ENCODE assay signal across 9 cellular contexts in the genomic region with DNA sequence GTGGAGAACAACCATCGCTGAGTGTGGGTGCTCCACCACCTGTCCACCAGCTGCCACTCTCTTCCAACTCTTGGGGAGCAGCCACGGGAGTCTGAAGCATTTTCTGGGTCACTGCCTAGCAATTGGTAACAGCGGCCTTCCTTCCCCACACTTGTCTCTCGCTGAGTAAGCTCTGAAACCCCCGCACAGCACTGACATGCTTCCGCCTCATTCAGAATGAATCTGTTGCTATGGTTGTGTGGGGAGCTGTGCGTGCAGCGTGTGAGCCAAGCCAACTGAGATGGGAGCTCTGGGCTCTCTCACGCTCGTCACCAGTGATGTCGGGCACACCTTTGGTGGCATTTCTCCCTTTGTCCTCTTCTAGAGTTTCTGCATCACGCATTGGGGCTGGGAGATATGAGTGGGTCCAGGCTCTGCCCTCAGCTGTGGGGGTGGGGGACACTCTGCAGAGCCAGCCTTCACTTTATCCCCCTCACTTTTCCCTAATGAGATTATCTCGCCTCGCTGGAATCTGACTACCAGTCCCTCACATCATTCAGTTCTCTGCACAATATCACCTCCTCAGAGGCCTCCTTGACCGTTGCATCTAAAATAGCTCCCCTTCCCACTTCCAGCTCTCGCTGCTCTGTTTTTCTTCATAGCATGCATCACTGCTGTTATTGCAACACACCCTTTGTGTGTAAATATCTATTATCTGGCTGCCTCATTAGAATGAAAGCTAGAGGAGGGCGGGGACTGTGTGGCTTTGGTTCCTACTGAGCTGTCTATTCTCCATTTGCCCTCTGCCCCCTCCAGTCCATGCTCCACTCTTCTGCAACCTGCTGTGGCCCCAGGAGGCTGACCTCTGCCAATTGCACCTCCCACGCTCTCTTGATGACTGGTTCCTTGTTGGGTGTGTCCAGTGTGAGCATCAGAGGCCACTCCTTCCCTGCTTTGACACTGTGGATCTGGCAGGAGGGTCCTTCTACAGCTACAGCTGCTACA.
DNase-seq lines count a peak whose midpoint lies in the region; ATAC-seq and TF ChIP-seq lines count a peak whose summit lies in the region.
"Had no signal": no experiment of that assay in that cellular context is flagged by ENCODE, and none has a peak within 500 bp of the region (broad histone marks: within the 10 kb centered on the region; RNA-seq: fewer than 3 reads in every experiment).

No MANE protein-coding gene starts in this region.

- TF ChIP-seq CTCF in GM10266 (IDR thresholded peaks at IDR 0.05; ENCODE audit: control insufficient read depth, insufficient read depth, low read depth, missing control alignments): no peak
- TF ChIP-seq CTCF in gastroesophageal sphincter (IDR thresholded peaks at IDR 0.05): no peak

- no peaks in the 10 kb centered on the region for H3K36me3 ChIP-seq in gastroesophageal sphincter
- no peaks in the 10 kb centered on the region for H3K36me3 ChIP-seq in Karpas-422 (ENCODE audit: insufficient read depth, low read length)

- no peaks in the 10 kb centered on the region for H3K79me2 ChIP-seq in Karpas-422 (ENCODE audit: low read length)

- no peak for TF ChIP-seq POLR2A in gastroesophageal sphincter (IDR thresholded peaks at IDR 0.05)

- H3K4me2 ChIP-seq in Karpas-422 (ENCODE audit: low read depth, low read length, poor library complexity, severe bottlenecking): no peak overlapping the region

- H3K9me3 ChIP-seq in gastroesophageal sphincter (no peaks in the 10 kb centered on the region), Karpas-422 (ENCODE audit: low read length) (no peaks in the 10 kb centered on the region)

- DNase-seq in GM10266 (ENCODE audit: extremely low spot score) (peak; percentile 51), NCI-H2107 (lab: John Stamatoyannopoulos, UW) (peak; percentile 45), HPDE6-E6E7 (ENCODE audit: extremely low spot score) (no peak), AG20443 (ENCODE audit: low spot score) (no peak), Karpas-422 (no peak), activated T-cell treated with anti-CD3 and anti-CD28 coated beads for 4 hours (no peak)
- DNase-seq: stimulated activated naive B cell treated with anti-CD40 and anti-IgM and Interleukin-4, amounts not matched to agents 10 μg/mL and 1 μg/mL and 100 μg/mL, for 72 hours had no signal

- H3K9ac ChIP-seq in Karpas-422 (ENCODE audit: low read length): no peak overlapping the region

- H3K9me2 ChIP-seq in Karpas-422 (replicated peaks; ENCODE audit: insufficient read depth, low read length): no peaks in the 10 kb centered on the region

- no peaks in the 10 kb centered on the region for H4K20me1 ChIP-seq in Karpas-422 (ENCODE audit: insufficient read depth, low read depth, low read length)

- H3K4me1 ChIP-seq in gastroesophageal sphincter: no peaks in the 10 kb centered on the region
- no peaks in the 10 kb centered on the region for H3K4me1 ChIP-seq in Karpas-422 (ENCODE audit: low read length)

- H2AFZ ChIP-seq in Karpas-422 (ENCODE audit: low read length): no peak overlapping the region

- ATAC-seq in GM21576 (IDR thresholded peaks at IDR 0.05; ENCODE audit: unreplicated experiment) (peak; percentile 78), gastroesophageal sphincter (peak; percentile 34)

- H3K4me3 ChIP-seq in gastroesophageal sphincter (no peak overlapping the region), Karpas-422 (ENCODE audit: low read length) (no peak overlapping the region)

- no peak for TF ChIP-seq EP300 in gastroesophageal sphincter (IDR thresholded peaks at IDR 0.05)

- 42 to 51% methylated on average over 6 to 10 of the region's 18 CpGs for WGBS in gastroesophageal sphincter (ENCODE audit: low coverage in 1 of 2), 2 donors

- no peak overlapping the region for H3K27ac ChIP-seq in gastroesophageal sphincter
- H3K27ac ChIP-seq in Karpas-422 (ENCODE audit: low read length): no peak overlapping the region

- H3K27me3 ChIP-seq in gastroesophageal sphincter (peaks cover 59% of the 10 kb centered on the region), Karpas-422 (ENCODE audit: low read length) (no peaks in the 10 kb centered on the region)

Comparison
In these comparisons a context has a peak if more than half of its experiments do, and no peak if none do; other contexts are left out.
1. DNase-seq: peak in GM10266 (single experiment) and NCI-H2107 (single experiment); none in HPDE6-E6E7 (single experiment), AG20443 (single experiment), Karpas-422 (single experiment) and activated T-cell treated with anti-CD3 and anti-CD28 coated beads for 4 hours (single experiment).